In the genomic region with DNA sequence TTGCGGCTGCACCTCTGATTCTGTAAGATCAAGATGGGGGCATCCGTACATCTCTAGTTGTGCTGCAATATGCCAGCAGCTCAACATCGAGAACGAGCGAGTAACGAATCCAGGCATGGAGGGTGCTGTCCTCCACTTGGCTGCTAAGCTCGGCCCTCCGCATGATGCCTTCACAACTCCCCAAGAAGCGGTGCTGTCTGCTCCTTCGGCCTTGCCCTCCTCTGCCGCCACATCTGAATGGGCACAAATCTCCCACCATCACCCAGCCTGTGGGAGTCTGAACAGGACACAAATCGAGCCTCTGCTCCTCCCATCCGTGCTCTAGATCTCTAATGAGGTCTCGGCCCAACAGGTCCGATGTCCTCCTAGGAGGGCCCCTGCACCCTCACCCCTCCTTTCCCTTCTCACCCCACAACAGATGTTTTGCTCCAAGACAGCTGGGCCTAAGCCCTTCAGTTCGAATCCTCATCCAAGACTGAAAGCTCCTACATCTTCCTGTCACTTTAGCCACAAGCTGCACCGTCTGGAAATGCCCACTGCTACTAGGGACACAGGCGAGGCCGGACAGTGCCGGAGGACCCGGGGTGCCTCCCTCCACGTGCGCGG, we compare ENCODE assay signal across 8 cellular contexts.
DNase-seq lines count a peak whose midpoint lies in the region; ATAC-seq and TF ChIP-seq lines count a peak whose summit lies in the region.

No MANE protein-coding gene starts in this region.

- CTCF ChIA-PET in activated CD4-positive, alpha-beta memory T cell treated with anti-CD3 and anti-CD28 coated beads, Interleukin-2, amount 10 ng/mL, durations not matched to agents 7 days and 5 days (lab: Charles Lee), result no interaction called here

- intact Hi-C loops in right cardiac atrium (cut with DNase I) (no loop called here), spleen (cut with DNase I; ENCODE audit: low total_unique reads) (loop anchor here (5.0 kb wide), 2 partner anchors 86 to 231 kb away; a partner anchor contains a TSS)

- H3K9me3 ChIP-seq in right cardiac atrium (ENCODE audit: control insufficient read depth, low read length) (no peaks in the 10 kb centered on the region), spleen (peaks cover 0 to 12% (median 5%) of the 10 kb centered on the region in 8 donors)

- DNase-seq in activated T-cell treated with anti-CD3 and anti-CD28 coated beads for 4 hours (peak; percentile 1), right cardiac atrium (peak in 1 of 3 donors; percentile 55), spleen (peak; percentile 80), COLO829 (ENCODE audit: low spot score) (no peak), cortex of kidney (lab: John Stamatoyannopoulos, UW) (no peak), epidermal melanocyte (ENCODE audit: insufficient read length, low spot score) (no peak)
- no peak for DNase-seq in activated T-cell treated with anti-CD3 and anti-CD28 coated beads, Interleukin-2, amount 50 U/mL, for 48 hours
- DNase-seq in activated CD4-positive, alpha-beta memory T cell treated with anti-CD3 and anti-CD28 coated beads, Interleukin-2, amount 10 ng/mL, durations not matched to agents 7 days and 5 days, result no peak

- TF ChIP-seq POLR2A in spleen (IDR thresholded peaks at IDR 0.05), result no peak

- H3K4me1 ChIP-seq in right cardiac atrium (ENCODE audit: control insufficient read depth, insufficient read depth, low read length), result peaks cover 4% of the 10 kb centered on the region
- H3K4me1 ChIP-seq in spleen, result peaks cover 13 to 34% (median 25%) of the 10 kb centered on the region in 6 donors

- H3K36me3 Mint-ChIP-seq in activated CD4-positive, alpha-beta memory T cell treated with anti-CD3 and anti-CD28 coated beads, Interleukin-2, amount 10 ng/mL, durations not matched to agents 7 days and 5 days (ENCODE audit: low read depth), result peaks cover 47% of the 10 kb centered on the region

- peak overlapping the region; percentile 66 for H3K4me3 ChIP-seq in right cardiac atrium (ENCODE audit: low read length)
- peak overlapping the region; percentile 63 to 88 (median 76) for H3K4me3 ChIP-seq in spleen

- no peak for TF ChIP-seq CTCF in spleen (IDR thresholded peaks at IDR 0.05 in 8 of 11, conservative IDR thresholded peaks at IDR 0.05 in 3 of 11)

- H3K27me3 ChIP-seq in right cardiac atrium (ENCODE audit: control insufficient read depth, insufficient read depth) (no peaks in the 10 kb centered on the region), spleen (replicated peaks in 1 of 7) (no peaks in the 10 kb centered on the region)

- H3K4me3 Mint-ChIP-seq in activated CD4-positive, alpha-beta memory T cell treated with anti-CD3 and anti-CD28 coated beads, Interleukin-2, amount 10 ng/mL, durations not matched to agents 7 days and 5 days, result peak overlapping the region; percentile 97

- H3K27ac ChIP-seq in right cardiac atrium (ENCODE audit: low read length) (no peak overlapping the region), spleen (peak overlapping the region; percentile 58 to 89 (median 84))

- peaks cover 40% of the 10 kb centered on the region for H3K4me1 Mint-ChIP-seq in activated CD4-positive, alpha-beta memory T cell treated with anti-CD3 and anti-CD28 coated beads, Interleukin-2, amount 10 ng/mL, durations not matched to agents 7 days and 5 days

- H3K36me3 ChIP-seq in spleen, result peaks cover 0 to 32% (median 0%) of the 10 kb centered on the region in 6 donors

- WGBS in right cardiac atrium, result 58% methylated on average over 24 of the region's 24 CpGs
- WGBS in spleen, 5 donors, result 54 to 69% (median 54%) methylated on average over 18 to 24 of the region's 24 CpGs

- peaks cover 6% of the 10 kb centered on the region for H3K9me3 Mint-ChIP-seq in activated CD4-positive, alpha-beta memory T cell treated with anti-CD3 and anti-CD28 coated beads, Interleukin-2, amount 10 ng/mL, durations not matched to agents 7 days and 5 days

- ATAC-seq in right cardiac atrium, result no peak

- POLR2A ChIA-PET in activated CD4-positive, alpha-beta memory T cell treated with anti-CD3 and anti-CD28 coated beads, Interleukin-2, amount 10 ng/mL, durations not matched to agents 7 days and 5 days (lab: Charles Lee), result interaction anchor here (0.8 to 1.5 kb wide), 4 partner anchors 79 to 231 kb away, joined by 3 to 12 read pairs (median 4); a partner anchor contains a TSS

- H3K27me3 Mint-ChIP-seq in activated CD4-positive, alpha-beta memory T cell treated with anti-CD3 and anti-CD28 coated beads, Interleukin-2, amount 10 ng/mL, durations not matched to agents 7 days and 5 days, result no peaks in the 10 kb centered on the region

- H3K27ac Mint-ChIP-seq in activated CD4-positive, alpha-beta memory T cell treated with anti-CD3 and anti-CD28 coated beads, Interleukin-2, amount 10 ng/mL, durations not matched to agents 7 days and 5 days, result peak overlapping the region; percentile 90

Comparison
In these comparisons a context has a peak if more than half of its experiments do, and no peak if none do; other contexts are left out.
1. DNase-seq: peak in activated T-cell treated with anti-CD3 and anti-CD28 coated beads for 4 hours (single experiment) and spleen (single experiment); none in activated T-cell treated with anti-CD3 and anti-CD28 coated beads, Interleukin-2, amount 50 U/mL, for 48 hours (0 of 2), activated CD4-positive, alpha-beta memory T cell treated with anti-CD3 and anti-CD28 coated beads, Interleukin-2, amount 10 ng/mL, durations not matched to agents 7 days and 5 days (single experiment), COLO829 (single experiment), cortex of kidney (single experiment) and epidermal melanocyte (single experiment).